8 cellular contexts compared by ENCODE assay signal in genomic region chr20:58889334-58890072, GRCh38. TPM values are rescaled to one million over a fixed set of nuclear protein-coding genes. Genes with fewer than 3 reads are reported as not detected.
DNase-seq lines count a peak whose midpoint lies in the region; ATAC-seq and TF ChIP-seq lines count a peak whose summit lies in the region.

No MANE protein-coding gene starts in this region.

- H3K4me3 ChIP-seq in BLaER1 (peak overlapping the region; percentile 74), brain microvascular endothelial cell (ENCODE audit: low read depth, low read length) (peak overlapping the region; percentile 50), mesendoderm (ENCODE audit: low read length) (peak overlapping the region; percentile 50)

- DNase-seq in brain microvascular endothelial cell (no peak), mesendoderm (no peak), NCI-H2227 (lab: John Stamatoyannopoulos, UW; ENCODE audit: unreplicated experiment) (no peak), dedifferentiated amniotic fluid mesenchymal stem cell (ENCODE audit: extremely low spot score) (no peak), occipital lobe (lab: John Stamatoyannopoulos, UW) (no peak)

- H3K9me3 ChIP-seq in BLaER1 (peaks cover 6% of the 10 kb centered on the region; the same call in 1 of the 2 replicates), KOPT-K1 (ENCODE audit: insufficient read depth, low read length, poor library complexity, severe bottlenecking) (no peaks in the 10 kb centered on the region)

- H3K4ac ChIP-seq in mesendoderm (ENCODE audit: low read depth, low read length), result peak overlapping the region; percentile 94

- peak overlapping the region; percentile 85 for H3K9ac ChIP-seq in BLaER1
- peak overlapping the region; percentile 94 for H3K9ac ChIP-seq in mesendoderm (ENCODE audit: low read length)

- H3K79me1 ChIP-seq in mesendoderm (ENCODE audit: low read length), result no peaks in the 10 kb centered on the region

- H2BK5ac ChIP-seq in mesendoderm (ENCODE audit: low read length), result no peak overlapping the region

- H4K20me1 ChIP-seq in BLaER1, result peaks cover 19% of the 10 kb centered on the region

- peak overlapping the region; percentile 96 for H3K56ac ChIP-seq in mesendoderm (ENCODE audit: low read length)

- peak overlapping the region; percentile 89 for H3K23ac ChIP-seq in mesendoderm (ENCODE audit: low read length)

- H2AK5ac ChIP-seq in mesendoderm (ENCODE audit: low read length), result no peak overlapping the region

- H3K18ac ChIP-seq in mesendoderm (ENCODE audit: low read length), result peak overlapping the region; percentile 100

- peak overlapping the region; percentile 90 for H3K27ac ChIP-seq in BLaER1
- peak overlapping the region; percentile 98 for H3K27ac ChIP-seq in KOPT-K1 (ENCODE audit: low read depth, low read length, poor library complexity, severe bottlenecking)
- no peak overlapping the region for H3K27ac ChIP-seq in brain microvascular endothelial cell
- no peak overlapping the region for H3K27ac ChIP-seq in mesendoderm (ENCODE audit: low read depth, low read length)

- H3K36me3 ChIP-seq in BLaER1 (no peaks in the 10 kb centered on the region), KOPT-K1 (ENCODE audit: insufficient read depth, low read length) (no peaks in the 10 kb centered on the region; the same call in 1 of the 2 replicates), brain microvascular endothelial cell (replicated peaks) (no peaks in the 10 kb centered on the region), mesendoderm (ENCODE audit: control insufficient read depth, insufficient read depth, low read length) (no peaks in the 10 kb centered on the region)

- H3K27me3 ChIP-seq in BLaER1, result no peaks in the 10 kb centered on the region
- H3K27me3 ChIP-seq in brain microvascular endothelial cell (replicated peaks), result no peaks in the 10 kb centered on the region
- no peaks in the 10 kb centered on the region for H3K27me3 ChIP-seq in mesendoderm (ENCODE audit: insufficient read depth, low read length, poor library complexity)

- no peak overlapping the region for H2BK120ac ChIP-seq in mesendoderm (ENCODE audit: low read depth, low read length)

- H3K4me2 ChIP-seq in BLaER1, result peak overlapping the region; percentile 92
- H3K4me2 ChIP-seq in mesendoderm (ENCODE audit: low read length), result peak overlapping the region; percentile 91

- no peak overlapping the region for H4K8ac ChIP-seq in mesendoderm (ENCODE audit: low read depth, low read length)

- H3K4me1 ChIP-seq in BLaER1, result peaks cover 63% of the 10 kb centered on the region
- peaks cover 2% of the 10 kb centered on the region for H3K4me1 ChIP-seq in mesendoderm (ENCODE audit: control insufficient read depth, low read depth, low read length)

- no peak overlapping the region for H2BK15ac ChIP-seq in mesendoderm (replicated peaks; ENCODE audit: low read depth)

- peaks cover 25% of the 10 kb centered on the region for H3K79me2 ChIP-seq in mesendoderm (ENCODE audit: control insufficient read depth, insufficient read depth, low read length)

- ATAC-seq in GM21360 (IDR thresholded peaks at IDR 0.05; ENCODE audit: unreplicated experiment), result no peak

- H4K5ac ChIP-seq in mesendoderm (ENCODE audit: low read length), result no peak overlapping the region

- WGBS in mesendoderm (ENCODE audit: extremely low coverage, insufficient coverage, low lambda C conversion rate), result no CpG with 5 or more reads among the region's 79 CpGs

- in situ Hi-C loops in brain microvascular endothelial cell (cut with HindIII; ENCODE audit: low pct_ligation_motif_present, low sequenced_read_pairs), result no loop called here

- no peak for TF ChIP-seq CTCF in brain microvascular endothelial cell (IDR thresholded peaks at IDR 0.05; ENCODE audit: low read depth, low read length, missing control alignments)

RNA-seq across cellular contexts. Expression of gene GNAS, which starts 37.0 kb away (rescaled TPM):
- 871 TPM for polyA plus RNA-seq in mesendoderm (2013, experiment 1 of 2)
- polyA plus RNA-seq in mesendoderm (2013, experiment 2 of 2), result 882 TPM
- 344 TPM for total RNA-seq in occipital lobe

RNA-seq across cellular contexts. Expression of gene GNAS-AS1, which starts 38.8 kb away (rescaled TPM):
- 1.6 TPM for polyA plus RNA-seq in mesendoderm (2013, experiment 1 of 2)
- 1.6 TPM for polyA plus RNA-seq in mesendoderm (2013, experiment 2 of 2)
- total RNA-seq in occipital lobe, result 0.94 TPM

Comparison
In these comparisons a context has a peak if more than half of its experiments do, and no peak if none do; other contexts are left out.
1. H3K27ac ChIP-seq: peak in BLaER1 (single experiment) and KOPT-K1 (single experiment); none in brain microvascular endothelial cell (single experiment) and mesendoderm (single experiment).
2. Peak in every context shown above with its lines, with median percentiles within 50 percentile points of each other: H3K4me3 ChIP-seq.